Comparison of ENCODE assay signal across 13 cellular contexts in the genomic region with DNA sequence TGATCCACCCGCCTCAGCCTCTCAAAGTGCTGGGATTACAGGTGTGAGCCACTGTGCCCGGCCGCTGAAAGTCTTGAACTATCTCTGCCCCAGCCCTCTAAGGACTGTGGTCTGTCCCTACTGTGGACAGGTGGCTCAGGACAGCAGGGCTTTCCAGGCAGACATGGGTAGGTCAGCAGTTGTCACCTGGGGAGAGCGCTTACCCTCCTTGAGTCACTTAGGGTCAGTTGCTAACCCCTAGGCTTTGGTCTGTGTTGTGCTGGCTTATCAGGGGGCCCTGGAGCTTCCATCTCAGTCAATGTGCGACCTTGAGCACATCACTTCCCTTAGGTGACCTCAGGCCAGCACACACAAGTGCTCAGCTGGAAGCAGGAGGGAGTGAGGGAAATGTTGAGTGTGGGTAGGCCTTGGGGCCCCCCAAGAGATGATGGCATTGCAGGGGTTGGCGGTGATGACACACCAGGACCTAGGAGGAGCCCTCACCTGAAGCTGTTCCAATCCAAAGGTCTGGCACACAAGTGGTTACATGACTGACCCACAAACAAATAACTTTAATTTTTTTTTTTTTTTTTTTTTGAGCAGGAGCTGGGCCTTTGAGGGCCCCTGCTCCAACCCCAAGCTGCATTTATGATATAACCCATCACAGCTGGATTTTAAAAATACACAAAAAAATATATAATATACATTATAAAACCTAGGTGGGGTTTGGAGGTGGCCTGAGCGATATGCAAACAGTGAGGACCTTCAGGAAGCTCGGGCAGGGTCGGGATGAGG. TPM values are rescaled to one million over a fixed set of nuclear protein-coding genes. Genes with fewer than 3 reads are reported as not detected.
DNase-seq lines count a peak whose midpoint lies in the region; ATAC-seq, FAIRE-seq and TF ChIP-seq lines count a peak whose summit lies in the region.
"Had no signal": no experiment of that assay in that cellular context is flagged by ENCODE, and none has a peak within 500 bp of the region (broad histone marks: within the 10 kb centered on the region; RNA-seq: fewer than 3 reads in every experiment).

No MANE protein-coding gene starts in this region.

- no peaks in the 10 kb centered on the region for H3K27me3 ChIP-seq in DND-41 (ENCODE audit: insufficient read depth, low read length, poor library complexity)

- peaks cover 47% of the 10 kb centered on the region for H3K36me3 ChIP-seq in DND-41 (ENCODE audit: insufficient read depth, low read length)

- no peak overlapping the region for H3K9ac ChIP-seq in DND-41 (ENCODE audit: low read depth, low read length)

- FAIRE-seq in GM12892 (lab: Jason Lieb, UNC), result no peak

- peaks cover 29% of the 10 kb centered on the region for H3K79me2 ChIP-seq in DND-41 (ENCODE audit: insufficient read depth, low read length)

- H3K9me3 ChIP-seq in DND-41 (ENCODE audit: insufficient read depth, low read length, severe bottlenecking), result no peaks in the 10 kb centered on the region

- ATAC-seq in DND-41 (ENCODE audit: insufficient read depth, low read depth), result no peak
- ATAC-seq in sciatic nerve, result no peak
- ATAC-seq: T-helper 17 cell had no signal

- H3K4me3 ChIP-seq in DND-41 (ENCODE audit: low read depth in 1 of 2, low read length in 2 of 2), result no peak overlapping the region

- intact Hi-C loops in sciatic nerve (cut with DNase I), result no loop called here

- peaks cover 23% of the 10 kb centered on the region for H3K4me1 ChIP-seq in DND-41 (ENCODE audit: insufficient read depth, low read length)

- CTCF ChIA-PET in RWPE1 (lab: Yijun Ruan, JAX), result interaction anchor here (0.6 kb wide), 2 partner anchors 23 to 129 kb away, joined by 3 read pairs; no protein-coding TSS in a partner anchor

- no peak overlapping the region for H3K4me2 ChIP-seq in DND-41 (ENCODE audit: insufficient read depth, low read length)

- peak; percentile 23 for DNase-seq in DND-41
- no peak for DNase-seq in GM12892 (ENCODE audit: insufficient read length)
- no peak for DNase-seq in RWPE1 (ENCODE audit: low spot score)
- DNase-seq in iPS-NIHi7 (ENCODE audit: extremely low spot score), result peak; percentile 35
- no peak for DNase-seq in retina
- DNase-seq in GM10266 (ENCODE audit: extremely low spot score), result no peak
- DNase-seq in sciatic nerve (ENCODE audit: low spot score), result no peak
- DNase-seq in midbrain (lab: John Stamatoyannopoulos, UW), result no peak
- DNase-seq: NCI-H187 treated with DMSO at 0.1 percent for 48 hours; NK-92 treated with Interleukin-12 subunit alpha and Interleukin-12 subunit beta, amount 100 ng/mL, for 24 hours; T-helper 17 cell had no signal

- POLR2A ChIA-PET in RWPE1 (lab: Yijun Ruan, JAX; ENCODE audit: low non-redundant PET), result interaction anchor here (0.6 to 1.3 kb wide), 4 partner anchors 11 to 678 kb away, joined by 3 to 5 read pairs (median 3); a partner anchor contains a TSS

- H2AFZ ChIP-seq in DND-41 (ENCODE audit: low read depth, low read length), result no peak overlapping the region

- H4K20me1 ChIP-seq in DND-41 (ENCODE audit: insufficient read depth, low read length), result peaks cover 49% of the 10 kb centered on the region

- H3K27ac ChIP-seq in DND-41 (ENCODE audit: low read length), result no peak overlapping the region
- peak overlapping the region; percentile 94 for H3K27ac ChIP-seq in RWPE1

- TF ChIP-seq CTCF in DND-41 (IDR thresholded peaks at IDR 0.05; ENCODE audit: borderline replicate concordance, extremely low read depth, low read length, poor library complexity, severe bottlenecking) (no peak), RWPE1 (conservative IDR thresholded peaks at IDR 0.05; ENCODE audit: low read depth) (no peak), GM10266 (IDR thresholded peaks at IDR 0.05; ENCODE audit: control insufficient read depth, insufficient read depth, low read depth, missing control alignments) (no peak)

- TF ChIP-seq POLR2A in GM12892 (IDR thresholded peaks at IDR 0.05; ENCODE audit: low read depth, low read length), result peak; percentile 62

RNA-seq across cellular contexts. Expression of a gene that starts 5.1 kb away (rescaled TPM):
- 3,366 TPM for polyA plus RNA-seq in GM12892 (2012; ENCODE audit: missing spikeins)
- total RNA-seq in sciatic nerve, result 813 TPM

RNA-seq across cellular contexts. Expression of a gene that starts 21.1 kb away (rescaled TPM):
- polyA plus RNA-seq in GM12892 (2012; ENCODE audit: missing spikeins), result 6.1 TPM
- total RNA-seq in sciatic nerve, result 6.4 TPM

RNA-seq across cellular contexts. Expression of a gene that starts 23.6 kb away (rescaled TPM):
- not detected for polyA plus RNA-seq in GM12892 (2012; ENCODE audit: missing spikeins)
- total RNA-seq in sciatic nerve, result 20.5 TPM

RNA-seq across cellular contexts. Expression of a gene that starts 39.4 kb away (rescaled TPM):
- not detected for polyA plus RNA-seq in GM12892 (2012; ENCODE audit: missing spikeins)
- not detected for total RNA-seq in sciatic nerve
- total RNA-seq: epithelial cell of proximal tubule, posterior vena cava, T-helper 17 cell had no signal

Comparison
In these comparisons a context has a peak if more than half of its experiments do, and no peak if none do; other contexts are left out.
1. DNase-seq: peak in DND-41 (single experiment) and iPS-NIHi7 (single experiment); none in GM12892 (single experiment), RWPE1 (single experiment), retina (single experiment), GM10266 (single experiment), sciatic nerve (single experiment) and midbrain (single experiment).